19 cellular contexts compared by ENCODE assay signal in the genomic region with DNA sequence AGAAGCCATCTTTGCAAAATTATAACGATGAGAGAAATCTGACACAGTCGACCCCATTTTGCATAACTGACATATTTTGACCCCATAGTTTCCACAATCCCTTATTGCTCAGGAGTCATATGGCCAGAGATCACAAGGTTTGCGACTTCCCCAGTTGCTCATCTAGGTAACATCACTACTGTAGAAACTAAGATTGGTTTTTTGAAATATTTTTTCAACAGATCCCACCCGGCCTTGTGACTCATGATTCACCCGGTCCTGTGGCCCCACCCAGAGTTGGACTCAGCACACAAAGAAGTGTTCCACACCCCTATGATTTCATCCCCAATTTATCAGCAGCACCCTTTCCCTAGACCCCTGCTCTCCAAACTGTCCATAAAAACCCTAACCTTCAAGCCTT. TPM values are rescaled to one million over a fixed set of nuclear protein-coding genes. Genes with fewer than 3 reads are reported as not detected.
DNase-seq lines count a peak whose midpoint lies in the region; ATAC-seq and TF ChIP-seq lines count a peak whose summit lies in the region.
"Had no signal": no experiment of that assay in that cellular context is flagged by ENCODE, and none has a peak within 500 bp of the region (broad histone marks: within the 10 kb centered on the region; RNA-seq: fewer than 3 reads in every experiment).

No MANE protein-coding gene starts in this region.

- intact Hi-C loops in activated T-helper 1 cell treated with anti-CD3 and anti-CD28 coated beads, Interleukin-12 subunit alpha, Interleukin-12 subunit beta, Interleukin-2, Interleukin-4 antibody, amounts not matched to agents 30 ng/mL and 10 ng/mL and 1 ng/mL, durations not matched to agents 14 hours and 24 hours and 36 hours (cut with micrococcal nuclease) = loop anchor here (2.0 to 5.0 kb wide), 2 partner anchors 20 to 61 kb away; a partner anchor contains a TSS
- intact Hi-C loops in vagina (cut with DNase I) = no loop called here

- H3K27me3 Mint-ChIP-seq in CD8-positive, alpha-beta memory T cell = no peaks in the 10 kb centered on the region
- H3K27me3 Mint-ChIP-seq in H9 (ENCODE audit: low read depth) = peaks cover 82% of the 10 kb centered on the region
- H3K27me3 Mint-ChIP-seq in activated T-helper 1 cell treated with anti-CD3 and anti-CD28 coated beads, Interleukin-12 subunit alpha, Interleukin-12 subunit beta, Interleukin-2, Interleukin-4 antibody, amounts not matched to agents 30 ng/mL and 10 ng/mL and 1 ng/mL, durations not matched to agents 14 hours and 24 hours and 36 hours (ENCODE audit: insufficient read depth) = no peaks in the 10 kb centered on the region
- H3K27me3 Mint-ChIP-seq in immature natural killer cell (ENCODE audit: low read depth in 3 of 3) = peaks cover 0 to 2% (median 1%) of the 10 kb centered on the region in 3 donors

- H3K79me2 ChIP-seq in H9 (ENCODE audit: insufficient read depth, low read length) = no peaks in the 10 kb centered on the region

- H3K27ac Mint-ChIP-seq in CD8-positive, alpha-beta memory T cell = peak overlapping the region; percentile 79 to 98 (median 95)
- H3K27ac Mint-ChIP-seq in H9 (peak overlapping the region; percentile 92 to 100 (median 97); a peak in 5 of 7 replicates), immature natural killer cell (peak overlapping the region; percentile 91 to 98 (median 98))
- peak overlapping the region; percentile 99 for H3K27ac Mint-ChIP-seq in activated T-helper 1 cell treated with anti-CD3 and anti-CD28 coated beads, Interleukin-12 subunit alpha, Interleukin-12 subunit beta, Interleukin-2, Interleukin-4 antibody, amounts not matched to agents 30 ng/mL and 10 ng/mL and 1 ng/mL, durations not matched to agents 14 hours and 24 hours and 36 hours

- no peaks in the 10 kb centered on the region for H3K79me1 ChIP-seq in H9 (ENCODE audit: insufficient read depth, low read depth, low read length, poor library complexity, severe bottlenecking)

- peak overlapping the region; percentile 4 for H2BK12ac ChIP-seq in H9 (ENCODE audit: insufficient read length, low read depth, low read length)

- no peak overlapping the region for H2BK15ac ChIP-seq in H9 (ENCODE audit: low read depth, low read length)

- peaks cover 49 to 62% (median 55%) of the 10 kb centered on the region in 3 donors for H3K4me1 Mint-ChIP-seq in CD8-positive, alpha-beta memory T cell
- H3K4me1 Mint-ChIP-seq in H9 (peaks cover 42 to 43% of the 10 kb centered on the region in 2 experiments), immature natural killer cell (peaks cover 63 to 76% of the 10 kb centered on the region in 2 donors)
- H3K4me1 Mint-ChIP-seq in activated T-helper 1 cell treated with anti-CD3 and anti-CD28 coated beads, Interleukin-12 subunit alpha, Interleukin-12 subunit beta, Interleukin-2, Interleukin-4 antibody, amounts not matched to agents 30 ng/mL and 10 ng/mL and 1 ng/mL, durations not matched to agents 14 hours and 24 hours and 36 hours (ENCODE audit: low read depth) = peaks cover 85% of the 10 kb centered on the region

- no peaks in the 10 kb centered on the region for H3K27me3 ChIP-seq in CD8-positive, alpha-beta memory T cell (ENCODE audit: insufficient read depth, low read length, poor library complexity, severe bottlenecking)
- 0 out of 2 replicates have a peak, but pooled peaks cover 2% of the 10 kb centered on the region for H3K27me3 ChIP-seq in H9 (ENCODE audit: insufficient read depth, low read length)
- no peaks in the 10 kb centered on the region for H3K27me3 ChIP-seq in vagina
- H3K27me3 ChIP-seq: left lung, upper lobe of left lung had no signal

- H3K14ac ChIP-seq in H9 (ENCODE audit: insufficient read depth, low read length) = no peak overlapping the region

- H3K4me3 ChIP-seq in CD8-positive, alpha-beta memory T cell (ENCODE audit: low read length) = peak overlapping the region; percentile 57
- H3K4me3 ChIP-seq in vagina = no peak overlapping the region
- H3K4me3 ChIP-seq: left lung, upper lobe of left lung had no signal

- H3K4ac ChIP-seq in H9 (ENCODE audit: low read depth, low read length) = no peak overlapping the region

- H3K4me3 Mint-ChIP-seq in CD8-positive, alpha-beta memory T cell = peak overlapping the region in 6 of 7 donors; percentile 51 to 91 (median 82)
- peak overlapping the region in 1 of 2 experiments; percentile 15; a peak in 1 of 5 replicates for H3K4me3 Mint-ChIP-seq in H9
- no peak overlapping the region for H3K4me3 Mint-ChIP-seq in activated T-helper 1 cell treated with anti-CD3 and anti-CD28 coated beads, Interleukin-12 subunit alpha, Interleukin-12 subunit beta, Interleukin-2, Interleukin-4 antibody, amounts not matched to agents 30 ng/mL and 10 ng/mL and 1 ng/mL, durations not matched to agents 14 hours and 24 hours and 36 hours
- H3K4me3 Mint-ChIP-seq in immature natural killer cell = peak overlapping the region; percentile 77 to 96 (median 81)
- H3K4me3 Mint-ChIP-seq: CD14-positive monocyte had no signal

- peaks cover 2 to 14% (median 4%) of the 10 kb centered on the region in 5 donors for H3K9me3 Mint-ChIP-seq in CD8-positive, alpha-beta memory T cell
- H3K9me3 Mint-ChIP-seq in H9 = peaks cover 0 to 4% of the 10 kb centered on the region in 2 experiments; a peak in 1 of 5 replicates
- peaks cover 15% of the 10 kb centered on the region for H3K9me3 Mint-ChIP-seq in activated T-helper 1 cell treated with anti-CD3 and anti-CD28 coated beads, Interleukin-12 subunit alpha, Interleukin-12 subunit beta, Interleukin-2, Interleukin-4 antibody, amounts not matched to agents 30 ng/mL and 10 ng/mL and 1 ng/mL, durations not matched to agents 14 hours and 24 hours and 36 hours
- peaks cover 0 to 8% (median 2%) of the 10 kb centered on the region in 6 donors for H3K9me3 Mint-ChIP-seq in immature natural killer cell

- H4K91ac ChIP-seq in H9 (ENCODE audit: insufficient read length, low read depth, low read length) = peak overlapping the region; percentile 52

- no peak overlapping the region for H3K9ac ChIP-seq in H9 (ENCODE audit: extremely low read depth, insufficient read length, low read length)

- peak overlapping the region; percentile 79 for H3K56ac ChIP-seq in H9 (ENCODE audit: insufficient read length, low read depth, low read length)

- no peaks in the 10 kb centered on the region for H3K9me3 ChIP-seq in CD8-positive, alpha-beta memory T cell (ENCODE audit: low read length)
- H3K9me3 ChIP-seq in H9 (ENCODE audit: control insufficient read depth, low read depth, low read length) (no peaks in the 10 kb centered on the region), vagina (no peaks in the 10 kb centered on the region)
- H3K9me3 ChIP-seq: left lung, upper lobe of left lung had no signal

- no peaks in the 10 kb centered on the region for H3K23me2 ChIP-seq in H9 (ENCODE audit: insufficient read length, low read depth, low read length, poor library complexity, severe bottlenecking)

- no peak for DNase-seq in CD8-positive, alpha-beta memory T cell
- DNase-seq in H9 = no peak
- no peak for DNase-seq in activated T-helper 1 cell treated with anti-CD3 and anti-CD28 coated beads, Interleukin-12 subunit alpha, Interleukin-12 subunit beta, Interleukin-2, Interleukin-4 antibody, amounts not matched to agents 30 ng/mL and 10 ng/mL and 1 ng/mL, durations not matched to agents 14 hours and 24 hours and 36 hours (ENCODE audit: low spot score)
- DNase-seq in immature natural killer cell = no peak
- DNase-seq in vagina (ENCODE audit: extremely low spot score in 2 of 2) = no peak
- DNase-seq in pons (ENCODE audit: low spot score) = no peak
- DNase-seq: activated CD8-positive, alpha-beta memory T cell treated with anti-CD3 and anti-CD28 coated beads, Interleukin-2, amount 50 U/mL, for 4 hours; KG1; left lung; NCI-H1105; NCI-H69; stimulated activated naive CD4-positive, alpha-beta T cell; upper lobe of left lung had no signal

- no peak for TF ChIP-seq POLR2A in vagina (IDR thresholded peaks at IDR 0.05)

- no peak overlapping the region for H3T11ph ChIP-seq in H9 (ENCODE audit: low read length)

- no peaks in the 10 kb centered on the region for H4K20me1 ChIP-seq in H9 (ENCODE audit: control insufficient read depth, insufficient read depth, insufficient read length)

- peaks cover 30% of the 10 kb centered on the region for H3K4me1 ChIP-seq in CD8-positive, alpha-beta memory T cell (ENCODE audit: insufficient read depth, low read length)
- H3K4me1 ChIP-seq in H9 (ENCODE audit: insufficient read depth, low read length) (peaks cover 23% of the 10 kb centered on the region; the same call in 1 of the 2 replicates), vagina (no peaks in the 10 kb centered on the region)
- H3K4me1 ChIP-seq: left lung, upper lobe of left lung had no signal

- no CpG with 5 or more reads among the region's 5 CpGs for WGBS in H9 (ENCODE audit: extremely low coverage, insufficient read length, low lambda C conversion rate)

- no peak overlapping the region for H3K27ac ChIP-seq in CD8-positive, alpha-beta memory T cell (ENCODE audit: low read depth, low read length)
- H3K27ac ChIP-seq in H9 (ENCODE audit: insufficient read length, low read depth, low read length) (peak overlapping the region; percentile 100), vagina (no peak overlapping the region)
- H3K27ac ChIP-seq: left lung had no signal

- no peak overlapping the region for H3K23ac ChIP-seq in H9 (ENCODE audit: insufficient read length, low read depth, low read length)

- no peak overlapping the region for H2BK20ac ChIP-seq in H9 (ENCODE audit: low read depth, low read length, poor library complexity, severe bottlenecking)

- peaks cover 1 to 40% (median 3%) of the 10 kb centered on the region in 3 donors for H3K36me3 Mint-ChIP-seq in CD8-positive, alpha-beta memory T cell
- H3K36me3 Mint-ChIP-seq in H9 (ENCODE audit: insufficient read depth in 1 of 3, low read depth in 3 of 3) = peaks cover 0 to 2% (median 0%) of the 10 kb centered on the region in 3 experiments; a peak in 3 of 7 replicates
- peaks cover 54% of the 10 kb centered on the region for H3K36me3 Mint-ChIP-seq in activated T-helper 1 cell treated with anti-CD3 and anti-CD28 coated beads, Interleukin-12 subunit alpha, Interleukin-12 subunit beta, Interleukin-2, Interleukin-4 antibody, amounts not matched to agents 30 ng/mL and 10 ng/mL and 1 ng/mL, durations not matched to agents 14 hours and 24 hours and 36 hours (ENCODE audit: low read depth)
- peaks cover under 1 to 11% (median 3%) of the 10 kb centered on the region in 3 donors for H3K36me3 Mint-ChIP-seq in immature natural killer cell
- H3K36me3 Mint-ChIP-seq: CD14-positive monocyte had no signal

- H2BK5ac ChIP-seq in H9 (ENCODE audit: insufficient read length, low read length) = peak overlapping the region; percentile 61

- POLR2A ChIA-PET in CD8-positive, alpha-beta memory T cell (lab: Charles Lee) = no interaction called here

- H3K36me3 ChIP-seq in CD8-positive, alpha-beta memory T cell (ENCODE audit: insufficient read depth, low read length) = no peaks in the 10 kb centered on the region
- H3K36me3 ChIP-seq in vagina = no peaks in the 10 kb centered on the region
- H3K36me3 ChIP-seq: left lung, upper lobe of left lung had no signal

- TF ChIP-seq CTCF in H9 (conservative IDR thresholded peaks at IDR 0.05) = no peak
- TF ChIP-seq CTCF in vagina (IDR thresholded peaks at IDR 0.05) = no peak

- H4K8ac ChIP-seq in H9 (replicated peaks; ENCODE audit: insufficient read length, low read depth, low read length) = peak overlapping the region; percentile 56

- no peak overlapping the region for H2AFZ ChIP-seq in H9 (ENCODE audit: low read length)

- CTCF ChIA-PET in CD8-positive, alpha-beta memory T cell (lab: Charles Lee) = no interaction called here

- peak overlapping the region; percentile 34 for H3K4me2 ChIP-seq in H9 (ENCODE audit: insufficient read depth, insufficient read length, low read length)

- no peak overlapping the region for H2BK120ac ChIP-seq in H9 (ENCODE audit: low read depth, low read length, poor library complexity, severe bottlenecking)

- no peak for ATAC-seq in GM18870 (IDR thresholded peaks at IDR 0.05; ENCODE audit: unreplicated experiment)
- no peak for ATAC-seq in GM21515 (IDR thresholded peaks at IDR 0.05; ENCODE audit: unreplicated experiment)
- ATAC-seq: left lung had no signal

- peak overlapping the region; percentile 11 for H4K5ac ChIP-seq in H9 (ENCODE audit: insufficient read length, low read depth, low read length)

- H3K18ac ChIP-seq in H9 (ENCODE audit: insufficient read length, low read depth, low read length) = peak overlapping the region; percentile 30

- H2AK5ac ChIP-seq in H9 (ENCODE audit: insufficient read length, low read length) = peak overlapping the region; percentile 10

RNA-seq across cellular contexts. Expression of a gene that starts 50.2 kb away (rescaled TPM):
- 1 to 10 TPM in 1 of 2 experiments, under 1 TPM in 1; 0.60 to 1.5 TPM for total RNA-seq in CD8-positive, alpha-beta memory T cell
- polyA plus RNA-seq in CD8-positive, alpha-beta memory T cell = 3.3 TPM
- total RNA-seq in H9 (2021) (not detected in 2 replicates), vagina (not detected)
- total RNA-seq in activated T-helper 1 cell treated with anti-CD3 and anti-CD28 coated beads, Interleukin-12 subunit alpha, Interleukin-12 subunit beta, Interleukin-2, Interleukin-4 antibody, amounts not matched to agents 30 ng/mL and 10 ng/mL and 1 ng/mL, durations not matched to agents 14 hours and 24 hours and 36 hours = 24.5 and 27.3 TPM in 2 replicates
- under 1 TPM in 1 of 3 donors, not detected in 2; 0.43 TPM for polyA plus RNA-seq in immature natural killer cell
- total RNA-seq: Daoy, fibroblast of villous mesenchyme, SK-MEL-5 had no signal

Comparison
In these comparisons a context has a peak if more than half of its experiments do, and no peak if none do; other contexts are left out.
1. RNA of a gene that starts 50.2 kb away (total RNA-seq): 24.5 to 27.3 TPM in activated T-helper 1 cell treated with anti-CD3 and anti-CD28 coated beads, Interleukin-12 subunit alpha, Interleukin-12 subunit beta, Interleukin-2, Interleukin-4 antibody, amounts not matched to agents 30 ng/mL and 10 ng/mL and 1 ng/mL, durations not matched to agents 14 hours and 24 hours and 36 hours; 0.60 to 1.5 TPM in CD8-positive, alpha-beta memory T cell, not detected in H9 and not detected in vagina (single experiment); every median in the first group is over 10 times any median in the second.
2. Peak in every context shown above with its lines, with median percentiles within 50 percentile points of each other: H3K27ac Mint-ChIP-seq.